In genomic region chr10:32582946-32583345, GRCh38 we compare ENCODE assay signal across 13 cellular contexts.
"Had no signal": no experiment of that assay in that cellular context is flagged by ENCODE, and none has a peak within 500 bp of the region (broad histone marks: within the 10 kb centered on the region; RNA-seq: fewer than 3 reads in every experiment).

No MANE protein-coding gene starts in this region.

- H3K27ac Mint-ChIP-seq: activated naive CD4-positive, alpha-beta T cell treated with anti-CD3 and anti-CD28 coated beads, Interleukin-2, amount 50 U/mL, for 72 hours had no signal

- H3K4me1 ChIP-seq: ascending aorta, gastroesophageal sphincter, pancreas, thyroid gland, uterus had no signal

- H3K4me3 ChIP-seq: ascending aorta, esophagus muscularis mucosa, gastroesophageal sphincter, pancreas, skin epidermis, thyroid gland, uterus had no signal

- H3K9me3 ChIP-seq: ascending aorta, esophagus muscularis mucosa, pancreas, thyroid gland, uterus had no signal

- H3K4me3 Mint-ChIP-seq: activated T-cell treated with anti-CD3 and anti-CD28 coated beads, Interleukin-2, amount 50 U/mL, for 4 hours had no signal

- H3K9me3 Mint-ChIP-seq: activated T-cell treated with anti-CD3 and anti-CD28 coated beads, Interleukin-2, amount 50 U/mL, for 4 hours had no signal

- H3K36me3 ChIP-seq: pancreas, thyroid gland, uterus had no signal

- H3K27me3 ChIP-seq: ascending aorta, esophagus muscularis mucosa, gastroesophageal sphincter, pancreas, thyroid gland, uterus had no signal

- DNase-seq: activated CD4-positive, alpha-beta T cell treated with anti-CD3 and anti-CD28 coated beads for 1 hour; activated CD4-positive, alpha-beta T cell treated with anti-CD3 and anti-CD28 coated beads, Interleukin-2, amount 50 U/mL, for 48 hours; activated effector memory CD4-positive, alpha-beta T cell treated with anti-CD3 and anti-CD28 coated beads, Interleukin-2, amount 50 U/mL, for 16 hours; activated T-cell treated with anti-CD3 and anti-CD28 coated beads, Interleukin-2, amount 50 U/mL, for 4 hours; kidney; pancreas; thyroid gland; uterus had no signal

- H3K27ac ChIP-seq: ascending aorta, esophagus muscularis mucosa, gastroesophageal sphincter, pancreas, skin epidermis, thyroid gland, uterus had no signal
